10 cellular contexts compared by ENCODE assay signal in the genomic region with DNA sequence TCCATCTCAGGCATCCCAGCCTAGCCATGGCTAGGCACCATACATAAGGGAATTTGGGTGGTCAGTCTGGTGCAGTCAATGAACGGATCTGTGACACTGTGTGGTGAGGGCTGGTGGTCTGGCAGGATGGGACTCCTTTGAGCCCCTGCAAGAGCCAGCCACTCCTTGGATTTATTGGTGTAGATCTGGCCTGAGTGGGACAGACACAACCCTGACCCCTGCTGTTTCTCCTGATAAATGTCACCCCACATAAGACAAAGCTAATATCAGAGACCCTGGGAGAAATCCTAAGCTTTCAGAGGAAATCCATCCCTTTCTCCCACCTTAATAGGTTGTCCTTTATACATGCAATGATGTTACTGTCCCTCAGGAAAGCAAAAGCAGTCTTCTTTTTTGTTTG. TPM values are rescaled to one million over a fixed set of nuclear protein-coding genes. Genes with fewer than 3 reads are reported as not detected.
A peak's percentile ranks its signal among the peaks of the same experiment; 100 is the strongest.
DNase-seq lines count a peak whose midpoint lies in the region; ATAC-seq and TF ChIP-seq lines count a peak whose summit lies in the region.
"Had no signal": no experiment of that assay in that cellular context is flagged by ENCODE, and none has a peak within 500 bp of the region (broad histone marks: within the 10 kb centered on the region; RNA-seq: fewer than 3 reads in every experiment).

No MANE protein-coding gene starts in this region.

- H3K27ac ChIP-seq in left ventricle myocardium inferior (replicated peaks) (no peak overlapping the region), PC-3 (ENCODE audit: low read length) (no peak overlapping the region), upper lobe of right lung (no peak overlapping the region)
- H3K27ac ChIP-seq in effector memory CD4-positive, alpha-beta T cell (ENCODE audit: insufficient read depth, low read length, poor library complexity, severe bottlenecking) = no peak overlapping the region

- no peaks in the 10 kb centered on the region for H3K36me3 ChIP-seq in left ventricle myocardium inferior
- no peaks in the 10 kb centered on the region for H3K36me3 ChIP-seq in PC-3 (ENCODE audit: low read depth, low read length)
- no peaks in the 10 kb centered on the region for H3K36me3 ChIP-seq in upper lobe of right lung
- H3K36me3 ChIP-seq in mucosa of descending colon (ENCODE audit: low read depth) = peaks cover 8% of the 10 kb centered on the region
- no peaks in the 10 kb centered on the region for H3K36me3 ChIP-seq in effector memory CD4-positive, alpha-beta T cell (ENCODE audit: control insufficient read depth, insufficient read depth, low read length)

- peaks cover 20% of the 10 kb centered on the region for H3K79me2 ChIP-seq in PC-3 (ENCODE audit: low read length)

- H2AFZ ChIP-seq in PC-3 (ENCODE audit: low read length) = no peak overlapping the region

- POLR2A ChIA-PET in PC-3 (lab: Charles Lee; ENCODE audit: unreplicated experiment) = interaction anchor here (0.6 to 0.7 kb wide), 4 partner anchors 23 to 584 kb away, joined by 3 to 17 read pairs (median 4); no protein-coding TSS in a partner anchor

- BruUV-seq in PC-3 (replicated peaks; lab: Mats Ljungman, UMichigan) = no TSS peak

- TF ChIP-seq CTCF in left ventricle myocardium inferior (IDR thresholded peaks at IDR 0.05; ENCODE audit: borderline replicate concordance) (peak; percentile 40), PC-3 (conservative IDR thresholded peaks at IDR 0.05; ENCODE audit: low read depth, low read length) (peak; percentile 49; the same call in 1 of the 2 replicates), epithelial cell of proximal tubule (conservative IDR thresholded peaks at IDR 0.05; ENCODE audit: low read depth, low read length) (peak; percentile 54), upper lobe of right lung (IDR thresholded peaks at IDR 0.05) (peak; percentile 35), mucosa of descending colon (IDR thresholded peaks at IDR 0.05) (no peak)

- H3K4me1 ChIP-seq in left ventricle myocardium inferior = peaks cover 45% of the 10 kb centered on the region
- H3K4me1 ChIP-seq in PC-3 (ENCODE audit: insufficient read depth, low read length) = peaks cover 15% of the 10 kb centered on the region
- H3K4me1 ChIP-seq in upper lobe of right lung = peaks cover 19% of the 10 kb centered on the region
- peaks cover 20% of the 10 kb centered on the region for H3K4me1 ChIP-seq in mucosa of descending colon (ENCODE audit: low read depth)
- peaks cover 26% of the 10 kb centered on the region for H3K4me1 ChIP-seq in effector memory CD4-positive, alpha-beta T cell (ENCODE audit: control insufficient read depth, insufficient read depth, low read length, poor library complexity, severe bottlenecking)

- CTCF ChIA-PET in PC-3 (lab: Charles Lee) = interaction anchor here (0.5 to 1.2 kb wide), 11 partner anchors 17 to 697 kb away, joined by 3 to 12 read pairs (median 4); partner anchors contain the start of genes SRRT and ZCWPW1

- H3F3A ChIP-seq in PC-3 (ENCODE audit: low read length, unreplicated experiment) = no peaks in the 10 kb centered on the region

- H3K9ac ChIP-seq in PC-3 (ENCODE audit: low read length) = no peak overlapping the region

- H3K9me3 ChIP-seq in left ventricle myocardium inferior (replicated peaks) (no peaks in the 10 kb centered on the region), PC-3 (ENCODE audit: low read length) (no peaks in the 10 kb centered on the region), upper lobe of right lung (no peaks in the 10 kb centered on the region), mucosa of descending colon (no peaks in the 10 kb centered on the region)
- H3K9me3 ChIP-seq in effector memory CD4-positive, alpha-beta T cell (ENCODE audit: control insufficient read depth, low read length) = no peaks in the 10 kb centered on the region

- H3K4me3 ChIP-seq in left ventricle myocardium inferior = no peak overlapping the region
- H3K4me3 ChIP-seq in PC-3 (ENCODE audit: low read length) = no peak overlapping the region
- H3K4me3 ChIP-seq in epithelial cell of proximal tubule (ENCODE audit: low read depth, low read length) = no peak overlapping the region
- no peak overlapping the region for H3K4me3 ChIP-seq in upper lobe of right lung
- no peak overlapping the region for H3K4me3 ChIP-seq in mucosa of descending colon
- no peak overlapping the region for H3K4me3 ChIP-seq in effector memory CD4-positive, alpha-beta T cell (ENCODE audit: insufficient read depth, low read depth, low read length, poor library complexity, severe bottlenecking)

- intact Hi-C loops in left ventricle myocardium inferior (cut with micrococcal nuclease) (loop anchor here (10.0 kb wide), 1 partner anchor 106 kb away; the partner anchor contains the start of gene GIGYF1), cardiac septum (cut with DNase I) (loop anchor here (2.0 to 5.0 kb wide), 3 partner anchors 14 to 104 kb away; partner anchors contain the start of genes GIGYF1, GNB2 and PCOLCE), PC-3 (cut with micrococcal nuclease) (loop anchor here (1.0 to 5.0 kb wide), 2 partner anchors 24 to 104 kb away; partner anchors contain the start of gene GIGYF1), upper lobe of right lung (cut with DNase I) (no loop called here), mucosa of descending colon (cut with DNase I, micrococcal nuclease) (no loop called here)

- H3K27me3 ChIP-seq in left ventricle myocardium inferior (ENCODE audit: low read depth) (no peaks in the 10 kb centered on the region), PC-3 (ENCODE audit: low read length) (no peaks in the 10 kb centered on the region), upper lobe of right lung (no peaks in the 10 kb centered on the region)
- no peaks in the 10 kb centered on the region for H3K27me3 ChIP-seq in effector memory CD4-positive, alpha-beta T cell (replicated peaks; ENCODE audit: control insufficient read depth, insufficient read depth, low read length, poor library complexity, severe bottlenecking)

- no peak overlapping the region for H3K4me2 ChIP-seq in PC-3 (ENCODE audit: low read length)

- ATAC-seq in PC-3 = no peak
- ATAC-seq in upper lobe of right lung = no peak
- ATAC-seq in mucosa of descending colon = no peak
- no peak for ATAC-seq in GM21737 (IDR thresholded peaks at IDR 0.05; ENCODE audit: unreplicated experiment)

- H4K20me1 ChIP-seq in PC-3 (ENCODE audit: low read length) = no peaks in the 10 kb centered on the region

- no peak for DNase-seq in left ventricle myocardium inferior
- no peak for DNase-seq in cardiac septum (ENCODE audit: low spot score)
- peak; percentile 36 for DNase-seq in PC-3
- no peak for DNase-seq in epithelial cell of proximal tubule (ENCODE audit: low read depth)
- DNase-seq in upper lobe of right lung = no peak
- no peak for DNase-seq in mucosa of descending colon
- DNase-seq in effector memory CD4-positive, alpha-beta T cell = no peak
- DNase-seq: cortex of kidney, NCI-H345 had no signal

- H3K9me2 ChIP-seq in PC-3 (replicated peaks; ENCODE audit: low read length) = no peaks in the 10 kb centered on the region

RNA-seq across cellular contexts. Expression of gene FBXO24, which starts 2.3 kb away (rescaled TPM):
- 0.25 TPM for total RNA-seq in left ventricle myocardium inferior
- total RNA-seq in cardiac septum = 0.40 TPM
- total RNA-seq in PC-3 (2014; rRNA removed) = 0.40 TPM in 1 of 2 replicates, not detected in the other
- 0.80 and 1.0 TPM in 2 replicates for total RNA-seq in epithelial cell of proximal tubule
- total RNA-seq in upper lobe of right lung = 1.4 TPM
- total RNA-seq in mucosa of descending colon = 1 to 10 TPM in 1 of 3 donors, under 1 TPM in 2; 0.48 to 1.1 (median 0.66) TPM

RNA-seq across cellular contexts. Expression of gene LRCH4, which starts 2.5 kb away (rescaled TPM):
- total RNA-seq in left ventricle myocardium inferior = 26.6 TPM
- total RNA-seq in cardiac septum = 25.8 TPM
- 15.6 and 28.7 TPM in 2 replicates for total RNA-seq in PC-3 (2014; rRNA removed)
- 36.8 and 62.0 TPM in 2 replicates for total RNA-seq in epithelial cell of proximal tubule
- total RNA-seq in upper lobe of right lung = 88.0 TPM
- total RNA-seq in mucosa of descending colon = 10 to 100 TPM; 57.2 to 71.0 (median 63.9) TPM

RNA-seq across cellular contexts. Expression of gene PCOLCE, which starts 13.7 kb away (rescaled TPM):
- total RNA-seq in left ventricle myocardium inferior (40.8 TPM), cardiac septum (39.5 TPM), PC-3 (2014; rRNA removed) (8.6 and 16.3 TPM in 2 replicates), epithelial cell of proximal tubule (1.4 and 4.4 TPM in 2 replicates), upper lobe of right lung (57.2 TPM), mucosa of descending colon (10 to 100 TPM in 2 of 3 donors, 1 to 10 TPM in 1; 6.1 to 47.9 (median 18.9) TPM)

RNA-seq across cellular contexts. Expression of gene SAP25, which starts 14.7 kb away (rescaled TPM):
- 1.1 TPM for total RNA-seq in left ventricle myocardium inferior
- total RNA-seq in cardiac septum = not detected
- total RNA-seq in PC-3 (2014; rRNA removed) = 0.22 and 0.52 TPM in 2 replicates
- 1.7 TPM in 1 of 2 replicates, not detected in the other for total RNA-seq in epithelial cell of proximal tubule
- total RNA-seq in upper lobe of right lung = 6.4 TPM
- total RNA-seq in mucosa of descending colon = 1 to 10 TPM; 2.8 to 4.3 (median 3.5) TPM

RNA-seq across cellular contexts. Expression of gene MOSPD3, which starts 23.9 kb away (rescaled TPM):
- 10.2 TPM for total RNA-seq in left ventricle myocardium inferior
- 9.2 TPM for total RNA-seq in cardiac septum
- 9.4 and 19.4 TPM in 2 replicates for total RNA-seq in PC-3 (2014; rRNA removed)
- total RNA-seq in epithelial cell of proximal tubule = 12.1 and 17.0 TPM in 2 replicates
- total RNA-seq in upper lobe of right lung = 14.7 TPM
- total RNA-seq in mucosa of descending colon = 10 to 100 TPM; 11.9 to 17.2 (median 14.4) TPM

Comparison
In these comparisons a context has a peak if more than half of its experiments do, and no peak if none do; other contexts are left out.
1. intact Hi-C loops: an anchor here in left ventricle myocardium inferior (10.0 kb wide), cardiac septum (2.0 to 5.0 kb wide) and PC-3 (1.0 to 5.0 kb wide); none called in upper lobe of right lung and mucosa of descending colon.